15 cellular contexts compared by ENCODE assay signal in genomic region chr16:84937196-84937935, GRCh38.
DNase-seq lines count a peak whose midpoint lies in the region; ATAC-seq, FAIRE-seq and TF ChIP-seq lines count a peak whose summit lies in the region.
"Had no signal": no experiment of that assay in that cellular context is flagged by ENCODE, and none has a peak within 500 bp of the region (broad histone marks: within the 10 kb centered on the region; RNA-seq: fewer than 3 reads in every experiment).

No MANE protein-coding gene starts in this region.

- no peak overlapping the region for H2BK5ac ChIP-seq in H1 (ENCODE audit: low read depth, low read length)

- no peak overlapping the region for H3K18ac ChIP-seq in H1 (ENCODE audit: extremely low read depth, low read length)

- no peak overlapping the region for H3K56ac ChIP-seq in H1 (replicated peaks; ENCODE audit: insufficient read length, low read depth, low read length)

- TF ChIP-seq EP300 in H1 (IDR thresholded peaks at IDR 0.05; ENCODE audit: borderline replicate concordance in 1 of 2, low read depth in 2 of 2, low read length in 2 of 2), result no peak

- H3K9me3 ChIP-seq in heart right ventricle, result no peaks in the 10 kb centered on the region
- no peaks in the 10 kb centered on the region for H3K9me3 ChIP-seq in H1 (ENCODE audit: insufficient read depth in 2 of 2, low read depth in 1 of 2, low read length in 1 of 2)
- H3K9me3 ChIP-seq in vagina, result no peaks in the 10 kb centered on the region
- H3K9me3 ChIP-seq in gastrocnemius medialis, result no peaks in the 10 kb centered on the region

- no peaks in the 10 kb centered on the region for H4K20me1 ChIP-seq in H1 (replicated peaks in 1 of 2; ENCODE audit: control insufficient read depth in 1 of 2, insufficient read depth in 2 of 2, low read length in 2 of 2)

- ATAC-seq in Right ventricle myocardium inferior (no peak), heart right ventricle (no peak), gastrocnemius medialis (no peak)

- no peaks in the 10 kb centered on the region for H3K79me2 ChIP-seq in H1 (ENCODE audit: control insufficient read depth in 1 of 2, insufficient read depth in 2 of 2, low read length in 2 of 2)

- DNase-seq in Right ventricle myocardium inferior (ENCODE audit: missing footprints), result peak; percentile 13
- no peak for DNase-seq in heart right ventricle
- DNase-seq in H1 (ENCODE audit: low read depth in 1 of 2, low spot score in 2 of 2), result no peak
- peak; percentile 80 for DNase-seq in fibroblast of villous mesenchyme (ENCODE audit: low read depth)
- no peak for DNase-seq in vagina (ENCODE audit: extremely low spot score in 2 of 2)
- no peak for DNase-seq in HuH-7 (ENCODE audit: low spot score)
- no peak for DNase-seq in T1000 (lab: John Stamatoyannopoulos, UW)
- no peak for DNase-seq in gastrocnemius medialis
- DNase-seq: ACHN; C1 segment of cervical spinal cord; Calu3; CD4-positive, alpha-beta T cell; DMS 273 treated with DMSO at 0.1 percent for 48 hours; HCEC 1CT had no signal

- no peak overlapping the region for H2BK12ac ChIP-seq in H1 (ENCODE audit: low read depth, low read length)

- H3K4ac ChIP-seq in H1 (replicated peaks; ENCODE audit: insufficient read length, low read depth, low read length), result no peak overlapping the region

- no peak overlapping the region for H2AK5ac ChIP-seq in H1 (ENCODE audit: low read depth, low read length)

- H3K23ac ChIP-seq in H1 (ENCODE audit: insufficient read length), result no peak overlapping the region

- H3K4me1 ChIP-seq in heart right ventricle (peaks cover 0 to 24% (median 13%) of the 10 kb centered on the region in 9 donors), H1 (replicated peaks in 1 of 4; ENCODE audit: control insufficient read depth in 3 of 4, insufficient read depth in 4 of 4, low read length in 3 of 4) (peaks cover 0 to 3% (median 0%) of the 10 kb centered on the region in 4 experiments; a peak in 1 of 7 replicates), vagina (peaks cover 38% of the 10 kb centered on the region), gastrocnemius medialis (peaks cover 13 to 17% of the 10 kb centered on the region in 2 donors)

- H3K14ac ChIP-seq in H1 (ENCODE audit: insufficient read length), result no peak overlapping the region

- H2AFZ ChIP-seq in H1 (ENCODE audit: low read length), result no peak overlapping the region

- no peaks in the 10 kb centered on the region for H3K79me1 ChIP-seq in H1 (ENCODE audit: low read depth, low read length)

- H2BK15ac ChIP-seq in H1 (ENCODE audit: low read length), result no peak overlapping the region

- in situ Hi-C loops in gastrocnemius medialis (cut with MboI; ENCODE audit: low sequenced_read_pairs in 4 of 4), result no loop called here

- TF ChIP-seq CTCF in heart right ventricle (IDR thresholded peaks at IDR 0.05) (no peak), H1 (IDR thresholded peaks at IDR 0.05; ENCODE audit: control extremely low read depth in 1 of 3, insufficient read depth in 1 of 3, low read depth in 1 of 3, low read length in 3 of 3) (no peak), fibroblast of villous mesenchyme (IDR thresholded peaks at IDR 0.05; ENCODE audit: insufficient read depth, low read depth, low read length) (no peak), vagina (IDR thresholded peaks at IDR 0.05) (no peak), gastrocnemius medialis (IDR thresholded peaks at IDR 0.05 in 4 of 5, conservative IDR thresholded peaks at IDR 0.05 in 1 of 5) (no peak)

- no peak overlapping the region for H2BK120ac ChIP-seq in H1 (replicated peaks; ENCODE audit: low read depth, low read length)

- intact Hi-C loops in Right ventricle myocardium inferior (cut with DNase I), result no loop called here
- intact Hi-C loops in heart right ventricle (cut with DNase I), result no loop called here
- intact Hi-C loops in vagina (cut with DNase I), result no loop called here
- intact Hi-C loops in gastrocnemius medialis (cut with DNase I; ENCODE audit: low total_unique reads), result no loop called here

- H3K4me3 ChIP-seq in heart right ventricle, result no peak overlapping the region
- no peak overlapping the region for H3K4me3 ChIP-seq in H1 (ENCODE audit: extremely low read depth in 1 of 4, insufficient read depth in 2 of 4, low read depth in 3 of 4, low read length in 4 of 4)
- no peak overlapping the region for H3K4me3 ChIP-seq in fibroblast of villous mesenchyme (ENCODE audit: low read depth, low read length)
- no peak overlapping the region for H3K4me3 ChIP-seq in vagina
- no peak overlapping the region for H3K4me3 ChIP-seq in gastrocnemius medialis

- POLR2A ChIA-PET in H1 (lab: Charles Lee; ENCODE audit: partially characterized antibody), result interaction anchor here (1.1 kb wide), 1 partner anchor 19 kb away, joined by 3 read pairs; no protein-coding TSS in a partner anchor

- H4K8ac ChIP-seq in H1 (ENCODE audit: extremely low read depth, insufficient read depth, low read length), result no peak overlapping the region

- CTCF ChIA-PET in H1 (lab: Charles Lee; ENCODE audit: partially characterized antibody), result interaction anchor here (0.7 to 3.0 kb wide), 4 partner anchors 12 to 199 kb away, joined by 3 to 15 read pairs (median 6); no protein-coding TSS in a partner anchor

- WGBS in heart right ventricle, 2 donors, result 52 to 58% methylated on average over 7 of the region's 7 CpGs
- WGBS in H1 (ENCODE audit: extremely low coverage in 1 of 2, insufficient coverage in 1 of 2, insufficient read length in 1 of 2, insufficient replicate concordance in 2 of 2, low coverage in 1 of 2, low lambda C conversion rate in 2 of 2, missing lambda C conversion rate in 1 of 2), 2 experiments, result 88% methylated on average over 7 of the region's 7 CpGs; no CpG with 5 or more reads in 1 of the 2 experiments

- TF ChIP-seq RAD21 in H1 (IDR thresholded peaks at IDR 0.05 in 1 of 2, conservative IDR thresholded peaks at IDR 0.05 in 1 of 2; ENCODE audit: low read depth in 2 of 2, low read length in 2 of 2), result no peak

- no peak for TF ChIP-seq POLR2A in H1 (IDR thresholded peaks at IDR 0.05; ENCODE audit: control extremely low read depth in 1 of 2, low read depth in 2 of 2, low read length in 2 of 2)
- no peak for TF ChIP-seq POLR2A in vagina (IDR thresholded peaks at IDR 0.05)
- no peak for TF ChIP-seq POLR2A in gastrocnemius medialis (IDR thresholded peaks at IDR 0.05)

- H3K36me3 ChIP-seq in heart right ventricle (no peaks in the 10 kb centered on the region), H1 (ENCODE audit: control insufficient read depth in 2 of 4, insufficient read depth in 4 of 4, low read length in 3 of 4) (no peaks in the 10 kb centered on the region), vagina (no peaks in the 10 kb centered on the region), gastrocnemius medialis (no peaks in the 10 kb centered on the region)

- H3K27ac ChIP-seq in heart right ventricle (no peak overlapping the region), H1 (ENCODE audit: low read depth, low read length) (no peak overlapping the region), vagina (peak overlapping the region; percentile 73), gastrocnemius medialis (no peak overlapping the region)
- H3K27ac ChIP-seq: 22Rv1 had no signal

- no peak overlapping the region for H2BK20ac ChIP-seq in H1 (ENCODE audit: low read length)

- no peak for FAIRE-seq in H1 (lab: Jason Lieb, UNC)

- H3K23me2 ChIP-seq in H1 (ENCODE audit: low read depth, low read length), result no peaks in the 10 kb centered on the region

- H3K27me3 ChIP-seq in heart right ventricle (peaks cover 0 to 7% (median 0%) of the 10 kb centered on the region in 7 donors), H1 (replicated peaks in 1 of 4; ENCODE audit: control insufficient read depth in 3 of 4, extremely low read depth in 1 of 4, insufficient read depth in 3 of 4, low read length in 3 of 4) (no peaks in the 10 kb centered on the region), vagina (no peaks in the 10 kb centered on the region), gastrocnemius medialis (no peaks in the 10 kb centered on the region)

- no peak overlapping the region for H3K4me2 ChIP-seq in H1 (ENCODE audit: insufficient read depth in 1 of 2, low read depth in 2 of 2, low read length in 2 of 2)

- no peak overlapping the region for H4K5ac ChIP-seq in H1 (ENCODE audit: insufficient read length, low read depth, low read length)

- no peak overlapping the region for H4K91ac ChIP-seq in H1 (replicated peaks; ENCODE audit: insufficient read length, low read length)

- no peak overlapping the region for H3K9ac ChIP-seq in H1 (replicated peaks in 1 of 4; ENCODE audit: extremely low read depth in 1 of 4, low read depth in 3 of 4, low read length in 3 of 4)

TF ChIP-seq in H1, 55 proteins besides CTCF, POLR2A, EP300 and RAD21:
- TF ChIP-seq SP1 (IDR thresholded peaks at IDR 0.05; ENCODE audit: low read depth, low read length) (no peak), JUND (IDR thresholded peaks at IDR 0.05; ENCODE audit: low read length) (no peak), KDM1A (IDR thresholded peaks at IDR 0.05; ENCODE audit: borderline replicate concordance, low read length) (0 out of 2 replicates have a peak, but pooled peaks have one; percentile 19), NRF1 (IDR thresholded peaks at IDR 0.05; ENCODE audit: low read depth, low read length) (no peak), SIRT6 (IDR thresholded peaks at IDR 0.05; ENCODE audit: low read length) (no peak), ATF3 (IDR thresholded peaks at IDR 0.05; ENCODE audit: insufficient read depth, low read depth, low read length) (no peak)

Comparison
In these comparisons a context has a peak if more than half of its experiments do, and no peak if none do; other contexts are left out.
1. DNase-seq: peak in Right ventricle myocardium inferior (single experiment) and fibroblast of villous mesenchyme (single experiment); none in heart right ventricle (0 of 2), H1 (0 of 2), vagina (0 of 2), HuH-7 (single experiment), T1000 (single experiment) and gastrocnemius medialis (0 of 2).